Comparison of ENCODE assay signal across 12 cellular contexts in the genomic region with DNA sequence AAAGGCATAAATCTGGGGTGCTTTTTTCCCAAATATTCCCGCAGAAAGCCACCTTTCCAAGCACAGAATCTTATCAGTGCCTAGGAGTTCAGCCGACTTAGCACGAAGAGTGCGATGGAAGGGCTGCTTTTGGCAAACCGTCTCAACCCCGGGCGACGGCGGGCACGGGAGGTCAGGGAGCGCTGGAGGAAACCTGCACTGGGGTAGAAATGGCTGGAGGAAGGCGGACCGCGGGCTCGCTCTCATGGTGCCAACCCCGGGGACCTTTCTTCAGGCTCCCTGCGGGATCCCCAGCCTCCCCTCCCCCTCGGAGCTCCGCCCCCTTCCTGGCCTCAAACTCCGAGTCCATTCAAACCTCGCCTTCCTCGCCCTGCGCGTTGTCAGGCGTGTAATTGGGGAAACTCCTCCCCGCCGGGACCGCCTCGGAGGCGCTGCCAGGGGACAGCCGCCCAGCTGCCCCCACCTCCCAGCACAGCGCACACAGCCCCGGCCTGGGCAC. TPM values are rescaled to one million over a fixed set of nuclear protein-coding genes. Genes with fewer than 3 reads are reported as not detected.
DNase-seq lines count a peak whose midpoint lies in the region; ATAC-seq and TF ChIP-seq lines count a peak whose summit lies in the region.
"Had no signal": no experiment of that assay in that cellular context is flagged by ENCODE, and none has a peak within 500 bp of the region (broad histone marks: within the 10 kb centered on the region; RNA-seq: fewer than 3 reads in every experiment).

A gene (plus strand): TSS at position 470 of the 499 bp plus-strand sequence.

- DNase-seq in SK-N-SH (peak; percentile 79), astrocyte of the cerebellum (ENCODE audit: low read depth) (no peak), islet precursor cell (peak; percentile 79), lower leg skin (ENCODE audit: low spot score in 2 of 2) (no peak), NCI-H446 (lab: John Stamatoyannopoulos, UW) (no peak)
- no peak for DNase-seq in activated CD8-positive, alpha-beta memory T cell treated with anti-CD3 and anti-CD28 coated beads, Interleukin-2, amount 50 U/mL, for 4 hours
- DNase-seq: activated CD8-positive, alpha-beta memory T cell treated with anti-CD3 and anti-CD28 coated beads, Interleukin-2, amount 10 ng/mL, durations not matched to agents 7 days and 5 days; AML-193 had no signal

- H3K4me2 ChIP-seq in SK-N-SH: no peak within 1 kb of the TSS

- in situ Hi-C loops in astrocyte of the cerebellum (cut with HindIII; ENCODE audit: low sequenced_read_pairs): no loop called here

- no peak for TF ChIP-seq POLR2A in lower leg skin (IDR thresholded peaks at IDR 0.05)

- POLR2A ChIA-PET in SK-N-SH (lab: Yijun Ruan, JAX): no interaction called here

- no peaks in the 10 kb centered on the region for H3F3A ChIP-seq in SK-N-SH (replicated peaks; ENCODE audit: insufficient read depth)

- no peak within 1 kb of the TSS for H3K9ac ChIP-seq in SK-N-SH

- CTCF ChIA-PET in SK-N-SH (lab: Yijun Ruan, JAX): interaction anchor here (0.7 to 3.8 kb wide), 7 partner anchors 13 to 1021 kb away, joined by 3 to 22 read pairs (median 5); no protein-coding TSS in a partner anchor

- WGBS in SK-N-SH (ENCODE audit: low lambda C conversion rate): 18% methylated on average over 15 of the region's 33 CpGs
- WGBS in urinary bladder: 2% methylated on average over 33 of the region's 33 CpGs
- 4 to 5% methylated on average over 25 to 26 of the region's 33 CpGs for WGBS in lower leg skin, 2 donors

- no peak for TF ChIP-seq EP300 in SK-N-SH (IDR thresholded peaks at IDR 0.05; ENCODE audit: borderline replicate concordance in 1 of 2, low read depth in 1 of 2, low read length in 1 of 2)

- H3K79me2 ChIP-seq in SK-N-SH (ENCODE audit: insufficient read depth): no peaks in the 10 kb centered on the region

- no peak within 1 kb of the TSS for H2AFZ ChIP-seq in SK-N-SH (ENCODE audit: low read depth)

- TF ChIP-seq RAD21 in SK-N-SH (IDR thresholded peaks at IDR 0.05; ENCODE audit: low read length): no peak

- no peaks in the 10 kb centered on the region for H3K27me3 ChIP-seq in SK-N-SH (ENCODE audit: insufficient read depth)

- TF ChIP-seq CTCF in SK-N-SH (IDR thresholded peaks at IDR 0.05): no peak
- TF ChIP-seq CTCF in astrocyte of the cerebellum (IDR thresholded peaks at IDR 0.05; ENCODE audit: low read depth, low read length, missing control alignments): no peak
- TF ChIP-seq CTCF in lower leg skin (IDR thresholded peaks at IDR 0.05): no peak

- H3K4me1 ChIP-seq in SK-N-SH (ENCODE audit: control insufficient read depth in 1 of 2, insufficient read depth in 2 of 2, low read depth in 1 of 2, low read length in 1 of 2): no peaks in the 10 kb centered on the region; a peak in 1 of 4 replicates
- peaks cover 1% of the 10 kb centered on the region for H3K4me1 ChIP-seq in urinary bladder (ENCODE audit: insufficient read depth)

- intact Hi-C loops in lower leg skin (cut with DNase I; ENCODE audit: low total_unique reads): no loop called here

- no peaks in the 10 kb centered on the region for H3K9me3 ChIP-seq in SK-N-SH

- H3K4me3 ChIP-seq in SK-N-SH (ENCODE audit: low read depth in 2 of 2, low read length in 1 of 2): peak within 1 kb of the TSS in 1 of 2 experiments; percentile 43; a peak in 2 of 4 replicates
- peak within 1 kb of the TSS; percentile 33 for H3K4me3 ChIP-seq in astrocyte of the cerebellum (ENCODE audit: low read depth, low read length)
- H3K4me3 ChIP-seq in urinary bladder (ENCODE audit: low read depth, low read length): peak within 1 kb of the TSS; percentile 0
- no peak within 1 kb of the TSS for H3K4me3 ChIP-seq in lower leg skin (ENCODE audit: low read depth, poor library complexity, severe bottlenecking)

- no peaks in the 10 kb centered on the region for H3K9me2 ChIP-seq in SK-N-SH

- ATAC-seq in SK-N-SH treated with all-trans-retinoic acid at 6 μM for 48 hours: no peak
- ATAC-seq: activated CD8-positive, alpha-beta memory T cell treated with anti-CD3 and anti-CD28 coated beads, Interleukin-2, amount 10 ng/mL, durations not matched to agents 7 days and 5 days had no signal

- no peak within 1 kb of the TSS for H3K27ac ChIP-seq in SK-N-SH (ENCODE audit: low read depth in 2 of 2, low read length in 1 of 2)
- H3K27ac ChIP-seq in urinary bladder (ENCODE audit: low read depth): no peak within 1 kb of the TSS

- H3K36me3 ChIP-seq in SK-N-SH (replicated peaks in 1 of 2; ENCODE audit: control insufficient read depth in 1 of 2, insufficient read depth in 2 of 2, low read length in 1 of 2) (no peaks in the 10 kb centered on the region), urinary bladder (ENCODE audit: insufficient read depth) (no peaks in the 10 kb centered on the region)

- H4K20me1 ChIP-seq in SK-N-SH (ENCODE audit: insufficient read depth): no peaks in the 10 kb centered on the region

TF ChIP-seq in SK-N-SH, 30 proteins besides CTCF, POLR2A, EP300 and RAD21:
- no peak for TF ChIP-seq RXRA (IDR thresholded peaks at IDR 0.05; ENCODE audit: borderline replicate concordance, low read depth)
- TF ChIP-seq, protein P1, sequence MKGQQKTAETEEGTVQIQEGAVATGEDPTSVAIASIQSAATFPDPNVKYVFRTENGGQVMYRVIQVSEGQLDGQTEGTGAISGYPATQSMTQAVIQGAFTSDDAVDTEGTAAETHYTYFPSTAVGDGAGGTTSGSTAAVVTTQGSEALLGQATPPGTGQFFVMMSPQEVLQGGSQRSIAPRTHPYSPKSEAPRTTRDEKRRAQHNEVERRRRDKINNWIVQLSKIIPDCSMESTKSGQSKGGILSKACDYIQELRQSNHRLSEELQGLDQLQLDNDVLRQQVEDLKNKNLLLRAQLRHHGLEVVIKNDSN (IDR thresholded peaks at IDR 0.05; ENCODE audit: borderline replicate concordance, low read depth): no peak
- no peak for TF ChIP-seq EZH2phosphoT487 (IDR thresholded peaks at IDR 0.05; ENCODE audit: borderline replicate concordance, low read depth)
- TF ChIP-seq, protein P2, sequence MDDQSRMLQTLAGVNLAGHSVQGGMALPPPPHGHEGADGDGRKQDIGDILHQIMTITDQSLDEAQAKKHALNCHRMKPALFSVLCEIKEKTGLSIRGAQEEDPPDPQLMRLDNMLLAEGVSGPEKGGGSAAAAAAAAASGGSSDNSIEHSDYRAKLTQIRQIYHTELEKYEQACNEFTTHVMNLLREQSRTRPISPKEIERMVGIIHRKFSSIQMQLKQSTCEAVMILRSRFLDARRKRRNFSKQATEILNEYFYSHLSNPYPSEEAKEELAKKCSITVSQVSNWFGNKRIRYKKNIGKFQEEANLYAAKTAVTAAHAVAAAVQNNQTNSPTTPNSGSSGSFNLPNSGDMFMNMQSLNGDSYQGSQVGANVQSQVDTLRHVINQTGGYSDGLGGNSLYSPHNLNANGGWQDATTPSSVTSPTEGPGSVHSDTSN (IDR thresholded peaks at IDR 0.05): no peak
- TF ChIP-seq ELF1 (IDR thresholded peaks at IDR 0.05): no peak
- no peak for TF ChIP-seq CHD2 (IDR thresholded peaks at IDR 0.05; ENCODE audit: low read length, partially characterized antibody)
- TF ChIP-seq TEAD4 (IDR thresholded peaks at IDR 0.05; ENCODE audit: borderline replicate concordance, insufficient read depth): no peak
- no peak for TF ChIP-seq RFX5 (IDR thresholded peaks at IDR 0.05; ENCODE audit: low read length)

TF ChIP-seq in SK-N-SH treated with all-trans-retinoic acid at 6 μM for 48 hours, 23 proteins besides CTCF, POLR2A, EP300 and RAD21 (continues in another document):
- no peak for TF ChIP-seq ZNF8 (CRISPR knock-in tag; IDR thresholded peaks at IDR 0.05)
- TF ChIP-seq, protein P3, sequence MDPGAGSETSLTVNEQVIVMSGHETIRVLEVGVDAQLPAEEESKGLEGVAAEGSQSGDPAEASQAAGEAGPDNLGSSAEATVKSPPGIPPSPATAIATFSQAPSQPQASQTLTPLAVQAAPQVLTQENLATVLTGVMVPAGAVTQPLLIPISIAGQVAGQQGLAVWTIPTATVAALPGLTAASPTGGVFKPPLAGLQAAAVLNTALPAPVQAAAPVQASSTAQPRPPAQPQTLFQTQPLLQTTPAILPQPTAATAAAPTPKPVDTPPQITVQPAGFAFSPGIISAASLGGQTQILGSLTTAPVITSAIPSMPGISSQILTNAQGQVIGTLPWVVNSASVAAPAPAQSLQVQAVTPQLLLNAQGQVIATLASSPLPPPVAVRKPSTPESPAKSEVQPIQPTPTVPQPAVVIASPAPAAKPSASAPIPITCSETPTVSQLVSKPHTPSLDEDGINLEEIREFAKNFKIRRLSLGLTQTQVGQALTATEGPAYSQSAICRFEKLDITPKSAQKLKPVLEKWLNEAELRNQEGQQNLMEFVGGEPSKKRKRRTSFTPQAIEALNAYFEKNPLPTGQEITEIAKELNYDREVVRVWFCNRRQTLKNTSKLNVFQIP (CRISPR knock-in tag; IDR thresholded peaks at IDR 0.05; ENCODE audit: borderline replicate concordance, low read depth): no peak
- no peak for TF ChIP-seq TCF4 (CRISPR knock-in tag; IDR thresholded peaks at IDR 0.05; ENCODE audit: borderline replicate concordance)
- TF ChIP-seq SNAI2 (CRISPR knock-in tag; IDR thresholded peaks at IDR 0.05): no peak
- TF ChIP-seq CSDC2 (CRISPR knock-in tag; IDR thresholded peaks at IDR 0.05): no peak
- TF ChIP-seq ZC3H10 (CRISPR knock-in tag; IDR thresholded peaks at IDR 0.05): no peak
- TF ChIP-seq ARNTL (CRISPR knock-in tag; IDR thresholded peaks at IDR 0.05; ENCODE audit: borderline replicate concordance, low read depth): no peak
- TF ChIP-seq, protein P4, sequence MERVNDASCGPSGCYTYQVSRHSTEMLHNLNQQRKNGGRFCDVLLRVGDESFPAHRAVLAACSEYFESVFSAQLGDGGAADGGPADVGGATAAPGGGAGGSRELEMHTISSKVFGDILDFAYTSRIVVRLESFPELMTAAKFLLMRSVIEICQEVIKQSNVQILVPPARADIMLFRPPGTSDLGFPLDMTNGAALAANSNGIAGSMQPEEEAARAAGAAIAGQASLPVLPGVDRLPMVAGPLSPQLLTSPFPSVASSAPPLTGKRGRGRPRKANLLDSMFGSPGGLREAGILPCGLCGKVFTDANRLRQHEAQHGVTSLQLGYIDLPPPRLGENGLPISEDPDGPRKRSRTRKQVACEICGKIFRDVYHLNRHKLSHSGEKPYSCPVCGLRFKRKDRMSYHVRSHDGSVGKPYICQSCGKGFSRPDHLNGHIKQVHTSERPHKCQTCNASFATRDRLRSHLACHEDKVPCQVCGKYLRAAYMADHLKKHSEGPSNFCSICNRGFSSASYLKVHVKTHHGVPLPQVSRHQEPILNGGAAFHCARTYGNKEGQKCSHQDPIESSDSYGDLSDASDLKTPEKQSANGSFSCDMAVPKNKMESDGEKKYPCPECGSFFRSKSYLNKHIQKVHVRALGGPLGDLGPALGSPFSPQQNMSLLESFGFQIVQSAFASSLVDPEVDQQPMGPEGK (CRISPR knock-in tag; IDR thresholded peaks at IDR 0.05; ENCODE audit: borderline replicate concordance): no peak
- TF ChIP-seq RARB (CRISPR knock-in tag; IDR thresholded peaks at IDR 0.05): no peak

RNA-seq across cellular contexts. Expression of the gene that starts here (rescaled TPM):
- polyA plus RNA-seq in SK-N-SH (2012; rRNA removed) (not detected in 2 replicates), urinary bladder (not detected)
- not detected in 2 replicates for polyA plus RNA-seq in SK-N-SH (2012; cell fraction: cytosol; rRNA removed)
- polyA plus RNA-seq in SK-N-SH (2012; cell fraction: nucleus; rRNA removed): under 0.01 TPM in 1 of 2 replicates, not detected in the other
- total RNA-seq in urinary bladder (1.5 TPM), lower leg skin (under 1 TPM; 0.12 to 0.49 (median 0.25) TPM)
- total RNA-seq: activated CD8-positive, alpha-beta memory T cell treated with anti-CD3 and anti-CD28 coated beads, Interleukin-2, amount 10 ng/mL, durations not matched to agents 7 days and 5 days; lung microvascular endothelial cell; T-helper 2 cell treated with Interferon-gamma antibody and Interleukin-4, amounts not matched to agents 100 ng/mL and 5 ng/mL, for 36 hours had no signal

Comparison
In these comparisons a context has a peak if more than half of its experiments do, and no peak if none do; other contexts are left out.
1. Peak in DNase-seq in SK-N-SH; RNA of the gene not detected or under 1 TPM.